8 cellular contexts compared by ENCODE assay signal in genomic region chr1:246931549-246932365, GRCh38. TPM values are rescaled to one million over a fixed set of nuclear protein-coding genes. Genes with fewer than 3 reads are reported as not detected.
A peak's percentile ranks its signal among the peaks of the same experiment; 100 is the strongest.
DNase-seq lines count a peak whose midpoint lies in the region; TF ChIP-seq lines count a peak whose summit lies in the region.

AHCTF1 (minus strand) TSS chr1:246931948; CDS start chr1:246918370, 13,578 bp downstream.

- peak within 1 kb of the TSS; percentile 100 for H3K14ac ChIP-seq in neuronal stem cell (ENCODE audit: low read length)

- peak within 1 kb of the TSS; percentile 57 for H3K4me2 ChIP-seq in neuronal stem cell (ENCODE audit: insufficient read depth, low read length, poor library complexity, severe bottlenecking)

- no peaks in the 10 kb centered on the region for H3K27me3 ChIP-seq in neuronal stem cell (ENCODE audit: control insufficient read depth in 3 of 3, insufficient read depth in 3 of 3, low read depth in 1 of 3, low read length in 3 of 3)

- peak within 1 kb of the TSS; percentile 84 for H3K4ac ChIP-seq in neuronal stem cell (ENCODE audit: low read length)

- no CpG with 5 or more reads among the region's 90 CpGs for WGBS in neuronal stem cell (ENCODE audit: extremely low coverage in 2 of 2, insufficient read length in 2 of 2, insufficient replicate concordance in 1 of 2), 2 donors

- in situ Hi-C loops in SK-MEL-5 (cut with HindIII; ENCODE audit: low pct_unique_long_range_greater_than_20kb, low sequenced_read_pairs) = no loop called here

- H3K4me3 ChIP-seq in neuronal stem cell (ENCODE audit: low read length in 2 of 2) = peak within 1 kb of the TSS; percentile 100

- peak within 1 kb of the TSS; percentile 95 for H2AFZ ChIP-seq in neuronal stem cell (ENCODE audit: low read length)

- H3K18ac ChIP-seq in neuronal stem cell (ENCODE audit: low read length) = peak within 1 kb of the TSS; percentile 100

- H2AK5ac ChIP-seq in neuronal stem cell (ENCODE audit: low read depth, low read length) = peak within 1 kb of the TSS; percentile 90

- CTCF ChIA-PET in HEK293T (lab: Yijun Ruan, JAX) = no interaction called here

- peak within 1 kb of the TSS; percentile 65 for H4K8ac ChIP-seq in neuronal stem cell (ENCODE audit: low read depth, low read length)

- peak within 1 kb of the TSS; percentile 82 for H2BK5ac ChIP-seq in neuronal stem cell (ENCODE audit: low read length)

- H3K9me3 ChIP-seq in neuronal stem cell (replicated peaks in 1 of 2; ENCODE audit: control insufficient read depth in 2 of 2, insufficient read depth in 1 of 2, low read depth in 1 of 2, low read length in 2 of 2) = peaks cover 0 to 28% of the 10 kb centered on the region in 2 donors

- no peak within 1 kb of the TSS for H2BK12ac ChIP-seq in neuronal stem cell (ENCODE audit: low read length)

- peaks cover 0 to 1% of the 10 kb centered on the region in 2 donors for H3K4me1 ChIP-seq in neuronal stem cell (ENCODE audit: control insufficient read depth in 2 of 2, insufficient read depth in 1 of 2, low read depth in 1 of 2, low read length in 2 of 2)

- H2BK120ac ChIP-seq in neuronal stem cell (ENCODE audit: low read depth, low read length) = peak within 1 kb of the TSS; percentile 91

- TF ChIP-seq CTCF in subcutaneous adipose tissue (IDR thresholded peaks at IDR 0.05; ENCODE audit: low read depth) = no peak

- peak within 1 kb of the TSS; percentile 99 for H3K23ac ChIP-seq in neuronal stem cell (ENCODE audit: low read depth, low read length, poor library complexity)

- no peak within 1 kb of the TSS for H2BK15ac ChIP-seq in neuronal stem cell (ENCODE audit: low read length)

- peaks cover 6% of the 10 kb centered on the region for H3K79me1 ChIP-seq in neuronal stem cell (ENCODE audit: low read depth, low read length)

- H3K9ac ChIP-seq in neuronal stem cell (ENCODE audit: low read depth, low read length, poor library complexity) = peak within 1 kb of the TSS; percentile 98

- peak within 1 kb of the TSS; percentile 95 for H4K91ac ChIP-seq in neuronal stem cell (ENCODE audit: low read depth, low read length, poor library complexity)

- H3K36me3 ChIP-seq in neuronal stem cell (replicated peaks in 1 of 2; ENCODE audit: control insufficient read depth in 2 of 2, insufficient read depth in 2 of 2, low read length in 2 of 2) = peaks cover 0 to 31% of the 10 kb centered on the region in 2 donors

- H3K27ac ChIP-seq in neuronal stem cell (replicated peaks; ENCODE audit: low read length) = peak within 1 kb of the TSS; percentile 99

- POLR2A ChIA-PET in HEK293T (lab: Yijun Ruan, JAX) = interaction anchor here (0.6 kb wide), 1 partner anchor 160 kb away, joined by 3 read pairs; no protein-coding TSS in a partner anchor

- DNase-seq in GF-D8 (lab: John Stamatoyannopoulos, UW) (peak; percentile 92), HEK293T (ENCODE audit: extremely low spot score) (peak; percentile 83), MV-4-11 (lab: John Stamatoyannopoulos, UW) (peak; percentile 95), SK-MEL-5 (ENCODE audit: low read depth, low spot score) (peak; percentile 98), foreskin melanocyte (peak; percentile 98), neuronal stem cell (ENCODE audit: low spot score) (peak; percentile 96)
- peak; percentile 96 for DNase-seq in activated naive CD4-positive, alpha-beta T cell treated with Interleukin-2 at 50 U/mL for 16 hours

TF ChIP-seq in HEK293T, 16 proteins besides CTCF, POLR2A, EP300 and RAD21:
- TF ChIP-seq BHLHE40 (IDR thresholded peaks at IDR 0.05; ENCODE audit: borderline replicate concordance) (no peak), L3MBTL2 (conservative IDR thresholded peaks at IDR 0.05) (peak; percentile 75), ZNF384 (IDR thresholded peaks at IDR 0.05) (no peak), LEF1 (IDR thresholded peaks at IDR 0.05; ENCODE audit: borderline replicate concordance) (no peak), CTBP1 (IDR thresholded peaks at IDR 0.05; ENCODE audit: borderline replicate concordance) (no peak), SP1 (IDR thresholded peaks at IDR 0.05) (no peak), FOXA1 (IDR thresholded peaks at IDR 0.05) (no peak), SUZ12 (IDR thresholded peaks at IDR 0.05) (peak; percentile 85), FOXM1 (IDR thresholded peaks at IDR 0.05; ENCODE audit: borderline replicate concordance) (no peak), PKNOX1 (IDR thresholded peaks at IDR 0.05) (no peak), NFRKB (IDR thresholded peaks at IDR 0.05) (no peak), FOXK2 (IDR thresholded peaks at IDR 0.05) (no peak), ARNT (IDR thresholded peaks at IDR 0.05) (peak; percentile 44; the same call in 1 of the 2 replicates), ELF4 (IDR thresholded peaks at IDR 0.05) (no peak; the same call in 1 of the 2 replicates), HDGF (IDR thresholded peaks at IDR 0.05; ENCODE audit: borderline replicate concordance) (no peak)
TF ChIP-seq in HEK293T: peak in this region for 3.

RNA-seq across cellular contexts. Expression of gene AHCTF1, which starts in this region (rescaled TPM):
- 30.5 and 33.8 TPM in 2 replicates for total RNA-seq in SK-MEL-5 (2014; rRNA removed; shearing (Covaris generic))
- polyA plus RNA-seq in SK-MEL-5 (2015; cell fraction: cytosol; rRNA removed) = 16.8 and 26.6 TPM in 2 replicates
- 27.7 and 33.2 TPM in 2 replicates for polyA plus RNA-seq in SK-MEL-5 (2015; cell fraction: nucleus; rRNA removed)
- polyA plus RNA-seq in neuronal stem cell (2013, experiment 1 of 2) = 22.2 TPM
- polyA plus RNA-seq in neuronal stem cell (2013, experiment 2 of 2) = 22.1 TPM
- total RNA-seq in subcutaneous adipose tissue = 10 to 100 TPM; 53.9 to 97.5 (median 64.6) TPM

Comparison
In these comparisons a context has a peak if more than half of its experiments do, and no peak if none do; other contexts are left out.
1. Peak in every context shown above with its lines: DNase-seq, H3K4me3 ChIP-seq and H3K27ac ChIP-seq.